Comparison of ENCODE assay signal across 1 cellular context in genomic region chr9:137188490-137189296, GRCh38.
TF ChIP-seq lines count a peak whose summit lies in the region.

Gene ANAPC2 (minus strand): TSS chr9:137188560. CDS start chr9:137188532, 28 bp downstream.
Gene SSNA1 (plus strand): TSS chr9:137188676. CDS start chr9:137188727, 51 bp downstream.

TF ChIP-seq in HepG2, 621 proteins besides CTCF, POLR2A, EP300 and RAD21 (continued from another document and continues in another):
- TF ChIP-seq ATF2 (CRISPR knock-in tag; IDR thresholded peaks at IDR 0.05) (peak; percentile 92), RAD51 (IDR thresholded peaks at IDR 0.05; ENCODE audit: borderline replicate concordance) (no peak), HCFC1 (IDR thresholded peaks at IDR 0.05; ENCODE audit: low read depth, low read length) (peak; percentile 91), HNF1A (IDR thresholded peaks at IDR 0.05; ENCODE audit: low read depth) (no peak), HNF1A (CRISPR knock-in tag; IDR thresholded peaks at IDR 0.05; ENCODE audit: borderline replicate concordance) (peak; percentile 74; the same call in 1 of the 2 replicates), E2F1 (CRISPR knock-in tag; IDR thresholded peaks at IDR 0.05) (peak; percentile 66; the same call in 1 of the 2 replicates), ZNF562 (CRISPR knock-in tag; IDR thresholded peaks at IDR 0.05; ENCODE audit: borderline replicate concordance) (no peak), ZBTB44 (CRISPR knock-in tag; IDR thresholded peaks at IDR 0.05) (0 out of 2 replicates have a peak, but pooled peaks have one; percentile 12), XBP1 (CRISPR knock-in tag; IDR thresholded peaks at IDR 0.05) (no peak), ARNT2 (CRISPR knock-in tag; IDR thresholded peaks at IDR 0.05; ENCODE audit: low read depth) (no peak; the same call in 1 of the 2 replicates), SMARCE1 (IDR thresholded peaks at IDR 0.05; ENCODE audit: borderline replicate concordance) (no peak), ZNF800 (CRISPR knock-in tag; IDR thresholded peaks at IDR 0.05) (no peak; the same call in 1 of the 2 replicates), ZNF17 (CRISPR knock-in tag; IDR thresholded peaks at IDR 0.05) (no peak), THAP7 (CRISPR knock-in tag; IDR thresholded peaks at IDR 0.05) (no peak), SAP130 (CRISPR knock-in tag; IDR thresholded peaks at IDR 0.05; ENCODE audit: low read depth) (peak; percentile 97), SIX1 (CRISPR knock-in tag; IDR thresholded peaks at IDR 0.05; ENCODE audit: borderline replicate concordance) (no peak), GLMP (CRISPR knock-in tag; IDR thresholded peaks at IDR 0.05; ENCODE audit: borderline replicate concordance) (no peak), TSC22D2 (CRISPR knock-in tag; IDR thresholded peaks at IDR 0.05; ENCODE audit: borderline replicate concordance) (no peak), DMTF1 (CRISPR knock-in tag; IDR thresholded peaks at IDR 0.05) (no peak), DR1 (CRISPR knock-in tag; IDR thresholded peaks at IDR 0.05) (peak; percentile 68; the same call in 1 of the 2 replicates), ZNF235 (CRISPR knock-in tag; IDR thresholded peaks at IDR 0.05; ENCODE audit: borderline replicate concordance) (no peak), ZNF83 (CRISPR knock-in tag; IDR thresholded peaks at IDR 0.05; ENCODE audit: borderline replicate concordance) (peak; percentile 63; the same call in 1 of the 2 replicates), SRSF9 (IDR thresholded peaks at IDR 0.05; ENCODE audit: borderline replicate concordance, insufficient read depth, low read depth, low read length, poor library complexity, severe bottlenecking) (no peak), ZNF362 (CRISPR knock-in tag; IDR thresholded peaks at IDR 0.05; ENCODE audit: borderline replicate concordance) (no peak), PLRG1 (conservative IDR thresholded peaks at IDR 0.05) (no peak), ASH2L (IDR thresholded peaks at IDR 0.05; ENCODE audit: insufficient read length, low read depth, low read length) (peak; percentile 72), GATAD2A (CRISPR knock-in tag; IDR thresholded peaks at IDR 0.05) (peak; percentile 49), YEATS2 (CRISPR knock-in tag; IDR thresholded peaks at IDR 0.05; ENCODE audit: borderline replicate concordance) (peak; percentile 98), ZNF414 (CRISPR knock-in tag; IDR thresholded peaks at IDR 0.05) (peak; percentile 74; the same call in 1 of the 2 replicates), ZSCAN29 (CRISPR knock-in tag; conservative IDR thresholded peaks at IDR 0.05) (no peak), RARA (CRISPR knock-in tag; IDR thresholded peaks at IDR 0.05) (peak; percentile 69), ONECUT2 (CRISPR knock-in tag; IDR thresholded peaks at IDR 0.05) (no peak), PTBP1 (IDR thresholded peaks at IDR 0.05; ENCODE audit: low read depth, low read length, poor library complexity, severe bottlenecking) (no peak), HIVEP1 (CRISPR knock-in tag; IDR thresholded peaks at IDR 0.05) (no peak), ARID5B (CRISPR knock-in tag; IDR thresholded peaks at IDR 0.05) (peak; percentile 62; the same call in 1 of the 2 replicates), SMAD3 (CRISPR knock-in tag; IDR thresholded peaks at IDR 0.05) (peak; percentile 67; the same call in 1 of the 2 replicates), HOXA9 (CRISPR knock-in tag; IDR thresholded peaks at IDR 0.05; ENCODE audit: borderline replicate concordance) (no peak)
